1 cellular context compared by ENCODE assay signal in genomic region chr10:32980558-32981468, GRCh38.
TF ChIP-seq lines count a peak whose summit lies in the region.

No MANE protein-coding gene starts in this region.

TF ChIP-seq in HepG2, 621 proteins besides CTCF, POLR2A, EP300 and RAD21 (continued from another document and continues in another):
- TF ChIP-seq ZNF430 (CRISPR knock-in tag; IDR thresholded peaks at IDR 0.05) (peak; percentile 52; the same call in 1 of the 2 replicates), RBM39 (IDR thresholded peaks at IDR 0.05; ENCODE audit: low read depth, low read length, poor library complexity, severe bottlenecking) (no peak), ZGPAT (CRISPR knock-in tag; IDR thresholded peaks at IDR 0.05) (peak; percentile 96), ZSCAN9 (CRISPR knock-in tag; IDR thresholded peaks at IDR 0.05; ENCODE audit: borderline replicate concordance) (peak; percentile 65; the same call in 1 of the 2 replicates), PRDM10 (CRISPR knock-in tag; IDR thresholded peaks at IDR 0.05; ENCODE audit: low read depth) (0 out of 2 replicates have a peak, but pooled peaks have one; percentile 40), KDM2A (CRISPR knock-in tag; IDR thresholded peaks at IDR 0.05; ENCODE audit: borderline replicate concordance, low read depth) (peak; percentile 77; the same call in 1 of the 2 replicates), HNF4G (IDR thresholded peaks at IDR 0.05; ENCODE audit: borderline replicate concordance, low read depth, low read length) (no peak), HNF4G (CRISPR knock-in tag; IDR thresholded peaks at IDR 0.05; ENCODE audit: borderline replicate concordance, low read depth) (no peak; the same call in 1 of the 2 replicates), ZSCAN25 (CRISPR knock-in tag; IDR thresholded peaks at IDR 0.05) (peak; percentile 53; the same call in 1 of the 2 replicates), SP2 (CRISPR knock-in tag; IDR thresholded peaks at IDR 0.05) (peak; percentile 34; the same call in 1 of the 2 replicates), MTF2 (CRISPR knock-in tag; IDR thresholded peaks at IDR 0.05; ENCODE audit: borderline replicate concordance) (no peak), TRAFD1 (CRISPR knock-in tag; IDR thresholded peaks at IDR 0.05; ENCODE audit: borderline replicate concordance) (peak; percentile 57; the same call in 1 of the 2 replicates), TBL1XR1 (IDR thresholded peaks at IDR 0.05; ENCODE audit: borderline replicate concordance, low read length, partially characterized antibody) (no peak), DNMT1 (CRISPR knock-in tag; IDR thresholded peaks at IDR 0.05) (no peak), ZBTB33 (CRISPR knock-in tag; IDR thresholded peaks at IDR 0.05) (no peak), PBX2 (CRISPR knock-in tag; IDR thresholded peaks at IDR 0.05) (no peak), ZNF749 (CRISPR knock-in tag; IDR thresholded peaks at IDR 0.05; ENCODE audit: borderline replicate concordance) (no peak), TFAP4 (IDR thresholded peaks at IDR 0.05; ENCODE audit: borderline replicate concordance, low read depth) (peak; percentile 49; the same call in 1 of the 2 replicates), ATF2 (CRISPR knock-in tag; IDR thresholded peaks at IDR 0.05) (peak; percentile 79; the same call in 1 of the 2 replicates), ZNF687 (CRISPR knock-in tag; IDR thresholded peaks at IDR 0.05) (peak; percentile 97), NR2C2 (CRISPR knock-in tag; IDR thresholded peaks at IDR 0.05; ENCODE audit: borderline replicate concordance) (peak; percentile 17; the same call in 1 of the 2 replicates), ELF3 (CRISPR knock-in tag; IDR thresholded peaks at IDR 0.05) (peak; percentile 72), BCL6 (CRISPR knock-in tag; IDR thresholded peaks at IDR 0.05) (peak; percentile 62; the same call in 1 of the 2 replicates), SMAD3 (CRISPR knock-in tag; IDR thresholded peaks at IDR 0.05) (peak; percentile 75; the same call in 1 of the 2 replicates), NFE2L1 (CRISPR knock-in tag; IDR thresholded peaks at IDR 0.05; ENCODE audit: borderline replicate concordance) (no peak), UBTF (CRISPR knock-in tag; IDR thresholded peaks at IDR 0.05) (peak; percentile 88), SAFB2 (CRISPR knock-in tag; IDR thresholded peaks at IDR 0.05; ENCODE audit: borderline replicate concordance, low read depth) (0 out of 2 replicates have a peak, but pooled peaks have one; percentile 33), MYC (CRISPR knock-in tag; IDR thresholded peaks at IDR 0.05; ENCODE audit: borderline replicate concordance) (peak; percentile 89), MXD1 (CRISPR knock-in tag; IDR thresholded peaks at IDR 0.05) (peak; percentile 64; the same call in 1 of the 2 replicates), ETV5 (CRISPR knock-in tag; IDR thresholded peaks at IDR 0.05; ENCODE audit: borderline replicate concordance) (peak; percentile 81), BRD4 (CRISPR knock-in tag; IDR thresholded peaks at IDR 0.05) (peak; percentile 87), ZNF230 (CRISPR knock-in tag; IDR thresholded peaks at IDR 0.05) (no peak), MEF2D (CRISPR knock-in tag; IDR thresholded peaks at IDR 0.05) (peak; percentile 63), NFIB (CRISPR knock-in tag; IDR thresholded peaks at IDR 0.05; ENCODE audit: borderline replicate concordance) (no peak)
